In the genomic region with DNA sequence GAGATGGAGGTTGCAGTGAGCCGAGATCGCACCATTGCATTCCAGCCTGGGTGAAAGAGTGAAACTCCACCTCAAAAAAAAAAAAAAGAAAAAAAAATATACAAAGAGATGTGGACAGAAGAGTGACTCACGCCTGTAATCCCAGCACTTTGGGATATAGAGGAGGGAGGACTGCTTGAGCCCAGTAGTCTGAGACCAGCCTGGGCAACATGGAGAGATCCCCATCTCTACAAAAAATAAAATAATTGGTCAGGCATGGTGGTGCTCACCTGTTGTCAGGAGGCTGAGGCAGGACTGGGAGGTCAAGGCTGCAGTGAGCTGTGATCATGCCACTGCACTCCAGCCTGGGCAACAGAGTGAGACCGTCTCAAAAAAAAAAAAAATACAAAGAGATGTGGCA, we compare ENCODE assay signal across 8 cellular contexts. TPM values are rescaled to one million over a fixed set of nuclear protein-coding genes. Genes with fewer than 3 reads are reported as not detected.
DNase-seq lines count a peak whose midpoint lies in the region; TF ChIP-seq lines count a peak whose summit lies in the region.
"Not testable (repeated sequence)": the region's sequence is repeated elsewhere in the genome, so short reads cannot be mapped to it uniquely, and the experiment has no call there.

No MANE protein-coding gene starts in this region.

- not testable (repeated sequence) for H3K9ac ChIP-seq in SK-N-SH

- 91% methylated on average over 4 of the region's 4 CpGs for WGBS in SK-N-SH (ENCODE audit: low lambda C conversion rate)

- not testable (repeated sequence) for H3K9me3 ChIP-seq in AG04450 (ENCODE audit: control insufficient read depth, insufficient read depth, low read length); SK-N-SH

- CTCF ChIA-PET in AG04450 (lab: Charles Lee): interaction anchor here (0.6 kb wide), 2 partner anchors 56 to 433 kb away, joined by 3 read pairs; no protein-coding TSS in a partner anchor
- CTCF ChIA-PET in SK-N-SH (lab: Yijun Ruan, JAX): not testable (repeated sequence)

- H3K27ac ChIP-seq in AG04450 (ENCODE audit: low read depth, low read length): peak overlapping the region; percentile 3
- H3K27ac ChIP-seq in SK-N-SH (ENCODE audit: low read depth in 2 of 2, low read length in 1 of 2); brain microvascular endothelial cell: not testable (repeated sequence)

- POLR2A ChIA-PET in AG04450 (lab: Yijun Ruan, JAX); SK-N-SH (lab: Yijun Ruan, JAX): not testable (repeated sequence)

- not testable (repeated sequence) for TF ChIP-seq CTCF in AG04450 (IDR thresholded peaks at IDR 0.05; ENCODE audit: low read depth, low read length); SK-N-SH (IDR thresholded peaks at IDR 0.05); brain microvascular endothelial cell (IDR thresholded peaks at IDR 0.05; ENCODE audit: low read depth, low read length, missing control alignments)

- peaks cover 78% of the 10 kb centered on the region for H3K79me2 ChIP-seq in SK-N-SH (ENCODE audit: insufficient read depth)

- not testable (repeated sequence) for H3K4me1 ChIP-seq in SK-N-SH (ENCODE audit: control insufficient read depth in 1 of 2, insufficient read depth in 2 of 2, low read depth in 1 of 2, low read length in 1 of 2)

- H4K20me1 ChIP-seq in SK-N-SH (ENCODE audit: insufficient read depth): peaks cover 15% of the 10 kb centered on the region; the same call in 1 of the 2 replicates

- peak; percentile 18 for DNase-seq in AG04450 (ENCODE audit: low read depth, low spot score)
- DNase-seq in H4 (ENCODE audit: low spot score): peak; percentile 86
- peak; percentile 49 for DNase-seq in LHCN-M2 (ENCODE audit: low read depth)
- DNase-seq in SK-N-SH: not testable (repeated sequence)
- DNase-seq in brain microvascular endothelial cell: peak; percentile 55
- DNase-seq in fibroblast of gingiva (ENCODE audit: low read depth): peak; percentile 58
- DNase-seq in iris pigment epithelial cell (ENCODE audit: low read depth): peak; percentile 81
- peak; percentile 26 for DNase-seq in non-pigmented ciliary epithelial cell (ENCODE audit: low read depth)

- not testable (repeated sequence) for H3K4me3 ChIP-seq in AG04450 (ENCODE audit: low read depth, low read length); SK-N-SH (ENCODE audit: low read depth in 2 of 2, low read length in 1 of 2); brain microvascular endothelial cell (ENCODE audit: low read depth, low read length)

- TF ChIP-seq RAD21 in SK-N-SH (IDR thresholded peaks at IDR 0.05; ENCODE audit: low read length): not testable (repeated sequence)

- not testable (repeated sequence) for H3K9me2 ChIP-seq in SK-N-SH

- not testable (repeated sequence) for H2AFZ ChIP-seq in SK-N-SH (ENCODE audit: low read depth)

- not testable (repeated sequence) for TF ChIP-seq EP300 in SK-N-SH (IDR thresholded peaks at IDR 0.05; ENCODE audit: borderline replicate concordance in 1 of 2, low read depth in 1 of 2, low read length in 1 of 2)

- not testable (repeated sequence) for H3K4me2 ChIP-seq in SK-N-SH

- in situ Hi-C loops in brain microvascular endothelial cell (cut with HindIII; ENCODE audit: low pct_ligation_motif_present, low sequenced_read_pairs): not testable (repeated sequence)

- not testable (repeated sequence) for H3K27me3 ChIP-seq in AG04450 (ENCODE audit: control insufficient read depth, insufficient read depth, low read length); SK-N-SH (ENCODE audit: insufficient read depth); brain microvascular endothelial cell (replicated peaks)

- not testable (repeated sequence) for H3F3A ChIP-seq in SK-N-SH (replicated peaks; ENCODE audit: insufficient read depth)

- peaks cover 13 to 33% of the 10 kb centered on the region in 2 experiments for H3K36me3 ChIP-seq in SK-N-SH (replicated peaks in 1 of 2; ENCODE audit: control insufficient read depth in 1 of 2, insufficient read depth in 2 of 2, low read length in 1 of 2)
- not testable (repeated sequence) for H3K36me3 ChIP-seq in brain microvascular endothelial cell (replicated peaks)

TF ChIP-seq in SK-N-SH, 30 proteins besides CTCF, POLR2A, EP300 and RAD21:
- TF ChIP-seq RFX5 (IDR thresholded peaks at IDR 0.05; ENCODE audit: low read length): peak; percentile 74

RNA-seq across cellular contexts. Expression of a gene that starts 13.7 kb away (rescaled TPM):
- 40.4 and 56.5 TPM in 2 replicates for polyA plus RNA-seq in AG04450 (2011; rRNA removed)
- polyA minus RNA-seq in AG04450 (2011; rRNA and poly(A)+ RNA removed): 13.3 and 17.7 TPM in 2 replicates
- 100 and 107 TPM in 2 replicates for total RNA-seq in H4 (2014; rRNA removed; shearing (Covaris generic))
- 60.2 and 61.9 TPM in 2 replicates for total RNA-seq in LHCN-M2 (2014; rRNA removed)
- polyA plus RNA-seq in LHCN-M2 (2012): 32.8 TPM
- polyA plus RNA-seq in SK-N-SH (2012; rRNA removed): 56.1 and 58.6 TPM in 2 replicates
- 62.8 and 86.9 TPM in 2 replicates for polyA plus RNA-seq in SK-N-SH (2012; cell fraction: cytosol; rRNA removed)
- 32.7 and 39.8 TPM in 2 replicates for polyA plus RNA-seq in SK-N-SH (2012; cell fraction: nucleus; rRNA removed)

RNA-seq across cellular contexts. Expression of a gene that starts 31.0 kb away (rescaled TPM):
- polyA plus RNA-seq in AG04450 (2011; rRNA removed): 2.5 and 3.6 TPM in 2 replicates
- polyA minus RNA-seq in AG04450 (2011; rRNA and poly(A)+ RNA removed): 4.3 and 6.7 TPM in 2 replicates
- total RNA-seq in H4 (2014; rRNA removed; shearing (Covaris generic)): 10.0 and 11.2 TPM in 2 replicates
- total RNA-seq in LHCN-M2 (2014; rRNA removed): 1.3 and 1.6 TPM in 2 replicates
- 2.4 TPM for polyA plus RNA-seq in LHCN-M2 (2012)
- 2.5 and 3.0 TPM in 2 replicates for polyA plus RNA-seq in SK-N-SH (2012; rRNA removed)
- polyA plus RNA-seq in SK-N-SH (2012; cell fraction: cytosol; rRNA removed): 2.2 and 2.4 TPM in 2 replicates
- 3.6 and 6.0 TPM in 2 replicates for polyA plus RNA-seq in SK-N-SH (2012; cell fraction: nucleus; rRNA removed)
